25 cellular contexts compared by ENCODE assay signal in genomic region chr6:10174056-10174455, GRCh38.
"Had no signal": no experiment of that assay in that cellular context is flagged by ENCODE, and none has a peak within 500 bp of the region (broad histone marks: within the 10 kb centered on the region; RNA-seq: fewer than 3 reads in every experiment).

No MANE protein-coding gene starts in this region.

- ATAC-seq: effector memory CD8-positive, alpha-beta T cell; esophagus mucosa; gastrocnemius medialis; heart left ventricle; left colon; left lung; left ventricle myocardium superior; lower lobe of right lung; mucosa of descending colon had no signal

- H3K4me3 Mint-ChIP-seq: dendritic cell treated with granulocyte-macrophage colony-stimulating factor and Interleukin-4, amounts not matched to agents 40 ng/mL and 50 ng/mL, for 4 days; effector memory CD8-positive, alpha-beta T cell; endodermal cell; mesothelial cell of epicardium; naive B cell had no signal

- FAIRE-seq: endometrium, islet of Langerhans, keratinocyte had no signal

- H3K27ac ChIP-seq: colonic mucosa, esophagus squamous epithelium, gastrocnemius medialis, heart left ventricle, hepatocyte, left lung, lower lobe of right lung had no signal

- H3K36me3 ChIP-seq: colonic mucosa, esophagus squamous epithelium, gastrocnemius medialis, heart left ventricle, left lung, lower lobe of right lung had no signal

- H3K27ac Mint-ChIP-seq: dendritic cell treated with granulocyte-macrophage colony-stimulating factor and Interleukin-4, amounts not matched to agents 40 ng/mL and 50 ng/mL, for 4 days; effector memory CD8-positive, alpha-beta T cell; endodermal cell; mesothelial cell of epicardium; naive B cell had no signal

- H3K27me3 ChIP-seq: colonic mucosa, esophagus squamous epithelium, gastrocnemius medialis, heart left ventricle, hepatocyte, left lung had no signal

- H3K27me3 Mint-ChIP-seq: dendritic cell treated with granulocyte-macrophage colony-stimulating factor and Interleukin-4, amounts not matched to agents 40 ng/mL and 50 ng/mL, for 4 days; effector memory CD8-positive, alpha-beta T cell; naive B cell had no signal

- H3K4me3 ChIP-seq: colonic mucosa, esophagus squamous epithelium, gastrocnemius medialis, heart left ventricle, hepatocyte, left lung, lower lobe of right lung, mucosa of descending colon had no signal

- H2AFZ ChIP-seq: hepatocyte had no signal

- DNase-seq: colonic mucosa; cortex of kidney; effector CD8-positive, alpha-beta T cell; effector memory CD8-positive, alpha-beta T cell; endodermal cell; erythroblast; esophagus squamous epithelium; foreskin fibroblast; foreskin melanocyte; gastrocnemius medialis; heart left ventricle; left colon; left lung; left ventricle myocardium superior; lower lobe of right lung; mesenchymal stem cell; mucosa of descending colon; naive B cell had no signal

- H3K4me2 ChIP-seq: hepatocyte had no signal

- H3K4me1 ChIP-seq: colonic mucosa, gastrocnemius medialis, heart left ventricle, left lung, lower lobe of right lung had no signal

- H3K79me2 ChIP-seq: hepatocyte had no signal

- H3K36me3 Mint-ChIP-seq: mesothelial cell of epicardium had no signal

- H3K9me3 ChIP-seq: colonic mucosa, esophagus squamous epithelium, gastrocnemius medialis, heart left ventricle, lower lobe of right lung, mucosa of descending colon had no signal

- H3K4me1 Mint-ChIP-seq: naive B cell had no signal
